19 cellular contexts compared by ENCODE assay signal in the genomic region with DNA sequence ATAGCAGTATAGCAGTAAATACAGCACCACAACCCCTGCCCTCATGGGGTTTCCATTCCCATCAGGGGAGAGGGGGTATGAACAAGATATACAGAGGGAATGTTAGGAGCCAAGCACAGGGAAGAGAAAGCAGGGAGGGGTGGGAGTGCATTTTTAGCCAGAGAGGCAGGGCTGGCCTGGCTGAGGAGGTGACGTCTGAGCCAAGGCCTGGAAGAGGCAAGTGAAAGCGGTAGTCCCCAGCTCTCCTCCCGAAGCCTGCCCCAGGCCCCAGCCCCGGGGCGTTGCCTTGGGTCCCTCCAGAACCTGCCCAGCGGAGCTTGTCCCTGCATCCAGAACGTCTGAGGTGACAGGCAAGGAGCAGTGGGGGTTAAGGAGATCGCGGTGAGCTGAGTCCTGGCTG. TPM values are rescaled to one million over a fixed set of nuclear protein-coding genes. Genes with fewer than 3 reads are reported as not detected.
DNase-seq lines count a peak whose midpoint lies in the region; ATAC-seq, FAIRE-seq and TF ChIP-seq lines count a peak whose summit lies in the region.
"Had no signal": no experiment of that assay in that cellular context is flagged by ENCODE, and none has a peak within 500 bp of the region (broad histone marks: within the 10 kb centered on the region; RNA-seq: fewer than 3 reads in every experiment).

No MANE protein-coding gene starts in this region.

- H3K9me3 ChIP-seq in kidney (ENCODE audit: control insufficient read depth in 1 of 2, low read length in 2 of 2) (no peaks in the 10 kb centered on the region), gastrocnemius medialis (no peaks in the 10 kb centered on the region)
- H3K9me3 ChIP-seq: pancreas had no signal

- H3K36me3 ChIP-seq in kidney (ENCODE audit: control insufficient read depth in 1 of 2, insufficient read depth in 2 of 2, low read length in 2 of 2) (no peaks in the 10 kb centered on the region), gastrocnemius medialis (no peaks in the 10 kb centered on the region)
- H3K36me3 ChIP-seq: pancreas had no signal

- H3K4me1 ChIP-seq in kidney (ENCODE audit: control insufficient read depth in 1 of 2, insufficient read depth in 1 of 2, low read depth in 1 of 2, low read length in 2 of 2) = peaks cover 3 to 8% of the 10 kb centered on the region in 2 donors
- H3K4me1 ChIP-seq in gastrocnemius medialis = peaks cover 40 to 53% of the 10 kb centered on the region in 2 donors

- intact Hi-C loops in kidney (cut with DNase I) = no loop called here
- intact Hi-C loops in gastrocnemius medialis (cut with DNase I; ENCODE audit: low total_unique reads) = no loop called here

- no peaks in the 10 kb centered on the region for H3K27me3 Mint-ChIP-seq in T-helper 2 cell treated with Interferon-gamma antibody and Interleukin-4, amounts not matched to agents 5 μg/mL and 100 μg/mL, for 36 hours (ENCODE audit: low read depth)
- H3K27me3 Mint-ChIP-seq in T-cell = no peaks in the 10 kb centered on the region

- peak overlapping the region; percentile 73 for H3K27ac Mint-ChIP-seq in T-helper 2 cell treated with Interferon-gamma antibody and Interleukin-4, amounts not matched to agents 5 μg/mL and 100 μg/mL, for 36 hours
- peak overlapping the region in 1 of 2 donors; percentile 76 for H3K27ac Mint-ChIP-seq in T-cell

- H3K4me3 ChIP-seq in kidney (ENCODE audit: low read length in 2 of 2) = no peak overlapping the region
- H3K4me3 ChIP-seq in gastrocnemius medialis = no peak overlapping the region
- H3K4me3 ChIP-seq: pancreas had no signal

- no peak overlapping the region for H3K27ac ChIP-seq in kidney (ENCODE audit: low read depth in 2 of 2, low read length in 2 of 2)
- H3K27ac ChIP-seq in gastrocnemius medialis = peak overlapping the region; percentile 84 to 89 (median 86)
- H3K27ac ChIP-seq: pancreas had no signal

- no peak for TF ChIP-seq POLR2A in gastrocnemius medialis (IDR thresholded peaks at IDR 0.05)

- FAIRE-seq in kidney (lab: Jason Lieb, UNC) = no peak
- FAIRE-seq: frontal cortex, GM12892, pancreas had no signal

- CTCF ChIA-PET in T-cell (lab: Charles Lee) = interaction anchor here in 1 of 2 donors (0.5 kb wide), 1 partner anchor 459 kb away, joined by 3 read pairs; no protein-coding TSS in a partner anchor

- no peaks in the 10 kb centered on the region for H3K9me3 Mint-ChIP-seq in T-helper 2 cell treated with Interferon-gamma antibody and Interleukin-4, amounts not matched to agents 5 μg/mL and 100 μg/mL, for 36 hours
- no peaks in the 10 kb centered on the region for H3K9me3 Mint-ChIP-seq in T-cell
- H3K9me3 Mint-ChIP-seq: CD14-positive monocyte had no signal

- H3K27me3 ChIP-seq in gastrocnemius medialis = no peaks in the 10 kb centered on the region
- H3K27me3 ChIP-seq: pancreas had no signal

- H3K9ac ChIP-seq in kidney (ENCODE audit: low read length in 2 of 2) = no peak overlapping the region

- no peak for DNase-seq in T-helper 2 cell treated with Interferon-gamma antibody and Interleukin-4, amounts not matched to agents 5 μg/mL and 100 μg/mL, for 36 hours (ENCODE audit: low spot score)
- DNase-seq in T-helper 2 cell (no peak), T-cell (no peak), kidney (peak; percentile 72), gastrocnemius medialis (no peak), NCI-H1048 (lab: John Stamatoyannopoulos, UW) (no peak), hypothalamus (lab: John Stamatoyannopoulos, UW) (no peak)
- DNase-seq in effector CD4-positive, alpha-beta T cell = no peak
- DNase-seq: 8988T, caudate nucleus, KBM-7, NCI-H1417 treated with DMSO at 0.1 percent for 48 hours, NCI-H2227 treated with DMSO at 0.1 percent for 48 hours, SHP77, substantia nigra had no signal

- peak overlapping the region; percentile 6 for H3K4me3 Mint-ChIP-seq in T-helper 2 cell treated with Interferon-gamma antibody and Interleukin-4, amounts not matched to agents 5 μg/mL and 100 μg/mL, for 36 hours
- H3K4me3 Mint-ChIP-seq in T-cell = peak overlapping the region in 2 of 3 donors; percentile 21 to 59

- TF ChIP-seq CTCF in kidney (IDR thresholded peaks at IDR 0.05; ENCODE audit: borderline replicate concordance, extremely low read depth, insufficient read depth) = no peak
- no peak for TF ChIP-seq CTCF in gastrocnemius medialis (IDR thresholded peaks at IDR 0.05 in 4 of 5, conservative IDR thresholded peaks at IDR 0.05 in 1 of 5)

- H3K4me1 Mint-ChIP-seq in T-helper 2 cell treated with Interferon-gamma antibody and Interleukin-4, amounts not matched to agents 5 μg/mL and 100 μg/mL, for 36 hours (ENCODE audit: low read depth) = peaks cover 15% of the 10 kb centered on the region
- H3K4me1 Mint-ChIP-seq in T-cell = peaks cover 23 to 34% (median 30%) of the 10 kb centered on the region in 3 donors

- POLR2A ChIA-PET in T-cell (lab: Charles Lee) = no interaction called here

- no peaks in the 10 kb centered on the region for H3K36me3 Mint-ChIP-seq in T-helper 2 cell treated with Interferon-gamma antibody and Interleukin-4, amounts not matched to agents 5 μg/mL and 100 μg/mL, for 36 hours (ENCODE audit: low read depth)
- H3K36me3 Mint-ChIP-seq in T-cell = no peaks in the 10 kb centered on the region
- H3K36me3 Mint-ChIP-seq: CD14-positive monocyte had no signal

- in situ Hi-C loops in gastrocnemius medialis (cut with MboI; ENCODE audit: low sequenced_read_pairs in 4 of 4) = no loop called here

- peak in 3 of 4 experiments; percentile 3 to 14 (median 9) for ATAC-seq in T-cell (replicated peaks in 1 of 4)
- ATAC-seq in gastrocnemius medialis = no peak
- ATAC-seq: pancreas had no signal

RNA-seq across cellular contexts. Expression of gene FOSL2, which starts 45.1 kb away (rescaled TPM):
- 100 to 1,000 TPM in 1 of 5 donors, 10 to 100 TPM in 3, 1 to 10 TPM in 1; 9.7 to 144 (median 18.5) TPM for total RNA-seq in T-cell
- total RNA-seq in kidney = 149 TPM
- polyA plus RNA-seq in kidney (ENCODE audit: insufficient read depth, low read depth, low replicate concordance) = 20.6 TPM
- 100 to 1,000 TPM; 193 to 214 (median 210) TPM for total RNA-seq in gastrocnemius medialis

Comparison
In these comparisons a context has a peak if more than half of its experiments do, and no peak if none do; other contexts are left out.
1. ATAC-seq: peak in T-cell (3 of 4); none in gastrocnemius medialis (0 of 2).
2. H3K27ac ChIP-seq: peak in gastrocnemius medialis (4 of 4); none in kidney (0 of 2).